14 cellular contexts compared by ENCODE assay signal in genomic region chr3:113274959-113275556, GRCh38.
DNase-seq lines count a peak whose midpoint lies in the region; ATAC-seq lines count a peak whose summit lies in the region.
"Had no signal": no experiment of that assay in that cellular context is flagged by ENCODE, and none has a peak within 500 bp of the region (broad histone marks: within the 10 kb centered on the region; RNA-seq: fewer than 3 reads in every experiment).

No MANE protein-coding gene starts in this region.

- H2BK5ac ChIP-seq in mesenchymal stem cell (ENCODE audit: low read depth, low read length, poor library complexity, severe bottlenecking): no peak overlapping the region

- intact Hi-C loops in activated naive CD4-positive, alpha-beta T cell treated with anti-CD3 and anti-CD28 coated beads for 36 hours (cut with micrococcal nuclease): no loop called here

- no peaks in the 10 kb centered on the region for H3K36me3 Mint-ChIP-seq in activated naive CD4-positive, alpha-beta T cell treated with anti-CD3 and anti-CD28 coated beads for 36 hours (ENCODE audit: low read depth)
- H3K36me3 Mint-ChIP-seq: activated naive CD8-positive, alpha-beta T cell treated with anti-CD3 and anti-CD28 coated beads, Interleukin-2, amount 10 ng/mL, durations not matched to agents 7 days and 5 days had no signal

- no peak overlapping the region for H3K4ac ChIP-seq in mesenchymal stem cell (ENCODE audit: low read depth in 1 of 2, low read length in 2 of 2)

- DNase-seq in DMS79 treated with DMSO at 0.1 percent for 48 hours (lab: John Stamatoyannopoulos, UW): peak; percentile 35
- no peak for DNase-seq in DMS79 (lab: John Stamatoyannopoulos, UW)
- DNase-seq in adipocyte (ENCODE audit: low read depth): no peak
- no peak for DNase-seq in mesenchymal stem cell
- DNase-seq in AG08396 (ENCODE audit: low spot score): no peak
- DNase-seq in stimulated activated naive CD8-positive, alpha-beta T cell treated with anti-CD3 and anti-CD28 coated beads, Interleukin-15, amount 100 ng/mL, for 72 hours: no peak
- DNase-seq in activated naive CD4-positive, alpha-beta T cell treated with anti-CD3 and anti-CD28 coated beads for 36 hours: no peak
- DNase-seq: activated CD4-positive, alpha-beta T cell treated with anti-CD3 and anti-CD28 coated beads for 48 hours; activated naive CD8-positive, alpha-beta T cell treated with anti-CD3 and anti-CD28 coated beads, Interleukin-2, amount 10 ng/mL, durations not matched to agents 7 days and 5 days had no signal

- H4K91ac ChIP-seq in mesenchymal stem cell (ENCODE audit: low read length): no peak overlapping the region

- no peak overlapping the region for H2BK120ac ChIP-seq in mesenchymal stem cell (ENCODE audit: low read depth, low read length)

- H2BK12ac ChIP-seq in mesenchymal stem cell (ENCODE audit: low read length in 2 of 2): no peak overlapping the region

- CTCF ChIA-PET in activated naive CD4-positive, alpha-beta T cell treated with anti-CD3 and anti-CD28 coated beads for 36 hours (lab: Charles Lee): interaction anchor here (0.9 to 1.1 kb wide), 2 partner anchors 13 to 239 kb away, joined by 3 read pairs; no protein-coding TSS in a partner anchor

- no peak overlapping the region for H3K14ac ChIP-seq in mesenchymal stem cell (ENCODE audit: low read length in 2 of 2)

- H3K4me2 ChIP-seq in mesenchymal stem cell (ENCODE audit: low read length, poor library complexity, severe bottlenecking): no peak overlapping the region
- H3K4me2 ChIP-seq: KMS-11 had no signal

- H2BK15ac ChIP-seq in mesenchymal stem cell (ENCODE audit: low read depth, poor library complexity, severe bottlenecking): no peak overlapping the region

- H3K27ac ChIP-seq in mesenchymal stem cell (ENCODE audit: low read length, poor library complexity, severe bottlenecking) (peak overlapping the region; percentile 4), stomach smooth muscle (ENCODE audit: low read length) (peak overlapping the region; percentile 88)
- H3K27ac ChIP-seq: 22Rv1, HL-60, KMS-11 had no signal

- no peak overlapping the region for H4K8ac ChIP-seq in mesenchymal stem cell (ENCODE audit: low read length)

- H3K27me3 ChIP-seq in adipocyte (replicated peaks; ENCODE audit: control insufficient read depth, insufficient read depth, low read length) (no peaks in the 10 kb centered on the region), mesenchymal stem cell (ENCODE audit: control insufficient read depth in 1 of 2, insufficient read depth in 1 of 2, low read length in 2 of 2) (no peaks in the 10 kb centered on the region), stomach smooth muscle (ENCODE audit: control insufficient read depth in 1 of 2, insufficient read depth in 2 of 2, low read length in 2 of 2) (no peaks in the 10 kb centered on the region)

- peaks cover 9% of the 10 kb centered on the region for H3K27me3 Mint-ChIP-seq in stimulated activated naive CD8-positive, alpha-beta T cell treated with anti-CD3 and anti-CD28 coated beads, Interleukin-15, amount 100 ng/mL, for 72 hours
- no peaks in the 10 kb centered on the region for H3K27me3 Mint-ChIP-seq in activated naive CD4-positive, alpha-beta T cell treated with anti-CD3 and anti-CD28 coated beads for 36 hours (ENCODE audit: low read depth)

- H3K23ac ChIP-seq in mesenchymal stem cell (ENCODE audit: low read length in 2 of 2): no peak overlapping the region

- no peak overlapping the region for H3K18ac ChIP-seq in mesenchymal stem cell (ENCODE audit: low read depth in 1 of 2, low read length in 2 of 2)

- peak overlapping the region; percentile 4 for H3K9ac ChIP-seq in adipocyte (ENCODE audit: low read length)
- H3K9ac ChIP-seq in mesenchymal stem cell (ENCODE audit: low read length): peak overlapping the region; percentile 90
- peak overlapping the region in 1 of 2 donors; percentile 47 for H3K9ac ChIP-seq in stomach smooth muscle (ENCODE audit: low read length in 2 of 2)
- H3K9ac ChIP-seq: KMS-11 had no signal

- no peak for ATAC-seq in stimulated activated naive CD8-positive, alpha-beta T cell treated with anti-CD3 and anti-CD28 coated beads, Interleukin-15, amount 100 ng/mL, for 72 hours

- H3K4me3 Mint-ChIP-seq in stimulated activated naive CD8-positive, alpha-beta T cell treated with anti-CD3 and anti-CD28 coated beads, Interleukin-15, amount 100 ng/mL, for 72 hours: no peak overlapping the region
- no peak overlapping the region for H3K4me3 Mint-ChIP-seq in activated naive CD4-positive, alpha-beta T cell treated with anti-CD3 and anti-CD28 coated beads for 36 hours
- H3K4me3 Mint-ChIP-seq: T-helper 2 cell treated with Interferon-gamma antibody and Interleukin-4, amounts not matched to agents 5 μg/mL and 100 μg/mL, for 36 hours had no signal

- H3K79me1 ChIP-seq in mesenchymal stem cell (replicated peaks; ENCODE audit: low read length, poor library complexity, severe bottlenecking): no peaks in the 10 kb centered on the region

- peaks cover 8% of the 10 kb centered on the region for H3K4me1 Mint-ChIP-seq in stimulated activated naive CD8-positive, alpha-beta T cell treated with anti-CD3 and anti-CD28 coated beads, Interleukin-15, amount 100 ng/mL, for 72 hours
- peaks cover 6% of the 10 kb centered on the region for H3K4me1 Mint-ChIP-seq in activated naive CD4-positive, alpha-beta T cell treated with anti-CD3 and anti-CD28 coated beads for 36 hours (ENCODE audit: low read depth)

- H3K4me1 ChIP-seq in adipocyte (ENCODE audit: control insufficient read depth, insufficient read depth, low read length) (peaks cover 20% of the 10 kb centered on the region), mesenchymal stem cell (ENCODE audit: control insufficient read depth, insufficient read depth, low read depth, low read length) (peaks cover 24% of the 10 kb centered on the region), stomach smooth muscle (ENCODE audit: control insufficient read depth, insufficient read depth, low read length) (peaks cover 45% of the 10 kb centered on the region)

- WGBS in mesenchymal stem cell: 93% methylated on average over 9 of the region's 10 CpGs

- H2AFZ ChIP-seq in mesenchymal stem cell (ENCODE audit: low read depth, low read length): no peak overlapping the region

- H3K4me3 ChIP-seq in adipocyte (ENCODE audit: low read length): no peak overlapping the region
- no peak overlapping the region for H3K4me3 ChIP-seq in mesenchymal stem cell (ENCODE audit: insufficient read depth in 1 of 2, low read depth in 1 of 2, low read length in 2 of 2)
- H3K4me3 ChIP-seq in stomach smooth muscle (ENCODE audit: low read length in 2 of 2): no peak overlapping the region

- H3K36me3 ChIP-seq in adipocyte (ENCODE audit: control insufficient read depth, insufficient read depth, low read length, severe bottlenecking): peaks cover 67% of the 10 kb centered on the region
- H3K36me3 ChIP-seq in mesenchymal stem cell (ENCODE audit: control insufficient read depth in 1 of 2, insufficient read depth in 2 of 2, low read depth in 1 of 2, low read length in 2 of 2): peaks cover 60 to 83% of the 10 kb centered on the region in 2 experiments
- peaks cover 62% of the 10 kb centered on the region in 2 donors for H3K36me3 ChIP-seq in stomach smooth muscle (ENCODE audit: control insufficient read depth in 2 of 2, insufficient read depth in 2 of 2, low read length in 2 of 2)

- H3K9me3 ChIP-seq in adipocyte (ENCODE audit: control insufficient read depth, low read length): no peaks in the 10 kb centered on the region
- no peaks in the 10 kb centered on the region for H3K9me3 ChIP-seq in mesenchymal stem cell (ENCODE audit: control insufficient read depth, low read length)
- no peaks in the 10 kb centered on the region for H3K9me3 ChIP-seq in stomach smooth muscle (ENCODE audit: control insufficient read depth in 2 of 2, low read length in 2 of 2)

- no peaks in the 10 kb centered on the region for H3K9me3 Mint-ChIP-seq in stimulated activated naive CD8-positive, alpha-beta T cell treated with anti-CD3 and anti-CD28 coated beads, Interleukin-15, amount 100 ng/mL, for 72 hours
- no peaks in the 10 kb centered on the region for H3K9me3 Mint-ChIP-seq in activated naive CD4-positive, alpha-beta T cell treated with anti-CD3 and anti-CD28 coated beads for 36 hours
- H3K9me3 Mint-ChIP-seq: activated naive CD8-positive, alpha-beta T cell treated with anti-CD3 and anti-CD28 coated beads, Interleukin-2, amount 10 ng/mL, durations not matched to agents 7 days and 5 days; T-helper 2 cell treated with Interferon-gamma antibody and Interleukin-4, amounts not matched to agents 5 μg/mL and 100 μg/mL, for 36 hours had no signal

- H3K27ac Mint-ChIP-seq in stimulated activated naive CD8-positive, alpha-beta T cell treated with anti-CD3 and anti-CD28 coated beads, Interleukin-15, amount 100 ng/mL, for 72 hours: no peak overlapping the region
- H3K27ac Mint-ChIP-seq in activated naive CD4-positive, alpha-beta T cell treated with anti-CD3 and anti-CD28 coated beads for 36 hours: no peak overlapping the region
- H3K27ac Mint-ChIP-seq: activated naive CD8-positive, alpha-beta T cell treated with anti-CD3 and anti-CD28 coated beads, Interleukin-2, amount 10 ng/mL, durations not matched to agents 7 days and 5 days; T-helper 2 cell treated with Interferon-gamma antibody and Interleukin-4, amounts not matched to agents 5 μg/mL and 100 μg/mL, for 36 hours had no signal

- peak overlapping the region; percentile 19 for H2AK5ac ChIP-seq in mesenchymal stem cell (ENCODE audit: low read length, severe bottlenecking)
